Comparison of ENCODE assay signal across 33 cellular contexts in genomic region chr19:40237791-40238190, GRCh38. TPM values are rescaled to one million over a fixed set of nuclear protein-coding genes. Genes with fewer than 3 reads are reported as not detected.
"Had no signal": no experiment of that assay in that cellular context is flagged by ENCODE, and none has a peak within 500 bp of the region (broad histone marks: within the 10 kb centered on the region; RNA-seq: fewer than 3 reads in every experiment).

No MANE protein-coding gene starts in this region.

- H3K4me3 ChIP-seq: body of pancreas, esophagus muscularis mucosa, gastrocnemius medialis had no signal

- H3K27ac Mint-ChIP-seq: activated B cell treated with CpG ODN at 0.5 μM for 24 hours; activated CD8-positive, alpha-beta T cell treated with anti-CD3 and anti-CD28 coated beads for 36 hours; activated naive CD8-positive, alpha-beta T cell; activated T-helper 17 cell treated with anti-CD3 and anti-CD28 coated beads, Interleukin-2, amount 50 U/mL, for 72 hours; T-cell; T-helper 1 cell treated with Interleukin-12 subunit alpha and Interleukin-12 subunit beta and Interleukin-4 antibody, amounts not matched to agents 30 μg/mL and 1 μg/mL, for 36 hours; T-helper 2 cell treated with Interferon-gamma antibody and Interleukin-4, amounts not matched to agents 5 μg/mL and 100 μg/mL, for 36 hours had no signal

- H3K4me1 Mint-ChIP-seq: activated B cell treated with CpG ODN at 0.5 μM for 24 hours; activated T-helper 17 cell treated with anti-CD3 and anti-CD28 coated beads, Interleukin-2, amount 50 U/mL, for 72 hours; T-cell had no signal

- DNase-seq: activated B cell treated with CpG ODN at 0.5 μM for 24 hours; activated CD4-positive, alpha-beta T cell treated with anti-CD3 and anti-CD28 coated beads for 48 hours; activated CD4-positive, alpha-beta T cell treated with anti-CD3 and anti-CD28 coated beads, Interleukin-2, amount 50 U/mL, for 1 hour; activated CD4-positive, alpha-beta T cell treated with anti-CD3 and anti-CD28 coated beads, Interleukin-2, amount 50 U/mL, for 48 hours; activated CD8-positive, alpha-beta memory T cell treated with anti-CD3 and anti-CD28 coated beads for 24 hours; activated CD8-positive, alpha-beta T cell treated with anti-CD3 and anti-CD28 coated beads for 36 hours; activated effector memory CD4-positive, alpha-beta T cell treated with Interleukin-2 at 50 U/mL for 16 hours; activated gamma-delta T cell treated with Interleukin-2 at 50 U/mL for 16 hours; activated naive CD4-positive, alpha-beta T cell treated with anti-CD3 and anti-CD28 coated beads, Interleukin-2, amount 50 U/mL, for 16 hours; activated naive CD4-positive, alpha-beta T cell treated with Interleukin-2 at 50 U/mL for 16 hours; activated T-cell treated with anti-CD3 and anti-CD28 coated beads, Interleukin-2, amount 50 U/mL, for 4 hours; amygdala; aorta; body of pancreas; caudate nucleus; cortex of kidney; dermis blood vessel endothelial cell; effector CD4-positive, alpha-beta T cell; effector memory CD8-positive, alpha-beta T cell; erythroblast; foreskin keratinocyte; gastrocnemius medialis; glutamatergic neuron; T-cell; T1000; WERI-Rb-1 had no signal

- H3K4me3 Mint-ChIP-seq: activated B cell treated with CpG ODN at 0.5 μM for 24 hours; activated CD8-positive, alpha-beta T cell treated with anti-CD3 and anti-CD28 coated beads for 36 hours; activated naive CD8-positive, alpha-beta T cell; activated T-cell treated with anti-CD3 and anti-CD28 coated beads, Interleukin-2, amount 50 U/mL, for 4 hours; activated T-helper 17 cell treated with anti-CD3 and anti-CD28 coated beads, Interleukin-2, amount 50 U/mL, for 72 hours; effector memory CD8-positive, alpha-beta T cell; T-cell; T-helper 1 cell treated with Interleukin-12 subunit alpha and Interleukin-12 subunit beta and Interleukin-4 antibody, amounts not matched to agents 30 μg/mL and 1 μg/mL, for 36 hours; T-helper 2 cell treated with Interferon-gamma antibody and Interleukin-4, amounts not matched to agents 5 μg/mL and 100 μg/mL, for 36 hours had no signal

- H3K9me3 ChIP-seq: body of pancreas, esophagus muscularis mucosa, gastrocnemius medialis had no signal

- H3K27me3 Mint-ChIP-seq: activated B cell treated with CpG ODN at 0.5 μM for 24 hours; activated CD8-positive, alpha-beta T cell treated with anti-CD3 and anti-CD28 coated beads for 36 hours; activated naive CD8-positive, alpha-beta T cell; activated T-helper 17 cell treated with anti-CD3 and anti-CD28 coated beads, Interleukin-2, amount 50 U/mL, for 72 hours; effector memory CD8-positive, alpha-beta T cell; T-cell had no signal

- H3K27me3 ChIP-seq: body of pancreas, esophagus muscularis mucosa, foreskin keratinocyte, gastrocnemius medialis had no signal

- H3K27ac ChIP-seq: body of pancreas, esophagus muscularis mucosa, foreskin keratinocyte, gastrocnemius medialis, WERI-Rb-1 had no signal

- ATAC-seq: activated CD4-positive, CD25-positive, alpha-beta regulatory T cell treated with anti-CD3 and anti-CD28 coated beads, Interleukin-2, amount 50 U/mL, for 24 hours; activated CD8-positive, alpha-beta T cell treated with anti-CD3 and anti-CD28 coated beads for 36 hours; activated T-cell treated with anti-CD3 and anti-CD28 coated beads, Interleukin-2, amount 50 U/mL, for 4 hours; activated T-helper 17 cell treated with anti-CD3 and anti-CD28 coated beads, Interleukin-2, amount 50 U/mL, for 72 hours; body of pancreas; effector memory CD8-positive, alpha-beta T cell; foreskin keratinocyte; gastrocnemius medialis; T-cell had no signal

- H3K4me1 ChIP-seq: body of pancreas, foreskin keratinocyte had no signal

RNA-seq across cellular contexts. Expression of gene CCNP, which starts 11.3 kb away (rescaled TPM):
- total RNA-seq: activated CD8-positive, alpha-beta T cell treated with anti-CD3 and anti-CD28 coated beads for 36 hours; body of pancreas; gastrocnemius medialis had no signal

RNA-seq across cellular contexts. Expression of gene TTC9B, which starts 19.6 kb away (rescaled TPM):
- total RNA-seq: activated B cell treated with CpG ODN at 0.5 μM for 24 hours; activated CD8-positive, alpha-beta T cell treated with anti-CD3 and anti-CD28 coated beads for 36 hours; activated T-cell treated with anti-CD3 and anti-CD28 coated beads, Interleukin-2, amount 50 U/mL, for 4 hours; aorta; body of pancreas; chondrocyte; dermis blood vessel endothelial cell; esophagus muscularis mucosa; foreskin keratinocyte; gastrocnemius medialis; T-cell had no signal
